ENCODE assay signal across 8 cellular contexts in genomic region chr10:69043931-69044531, GRCh38. TPM values are rescaled to one million over a fixed set of nuclear protein-coding genes. Genes with fewer than 3 reads are reported as not detected.
A peak's percentile ranks its signal among the peaks of the same experiment; 100 is the strongest.
DNase-seq lines count a peak whose midpoint lies in the region; ATAC-seq and TF ChIP-seq lines count a peak whose summit lies in the region.

No MANE protein-coding gene starts in this region.

- H3K36me3 Mint-ChIP-seq in naive B cell (no peaks in the 10 kb centered on the region), type B pancreatic cell (no peaks in the 10 kb centered on the region)

- H3K27me3 Mint-ChIP-seq in naive B cell (no peaks in the 10 kb centered on the region), type B pancreatic cell (no peaks in the 10 kb centered on the region)

- ATAC-seq in GM18861 (IDR thresholded peaks at IDR 0.05; ENCODE audit: unreplicated experiment) (peak; percentile 47), HG02763 (IDR thresholded peaks at IDR 0.05; ENCODE audit: unreplicated experiment) (peak; percentile 44), naive B cell (ENCODE audit: low read depth in 2 of 2) (peak in 1 of 2 donors; percentile 34)

- DNase-seq in activated CD4-positive, alpha-beta T cell treated with anti-CD3 and anti-CD28 coated beads for 4 hours, result peak; percentile 22 to 28
- DNase-seq in naive B cell (no peak), SKM-1 treated with dmso at 0.1 percent for 144 hours (lab: John Stamatoyannopoulos, UW; ENCODE audit: unreplicated experiment) (no peak), type B pancreatic cell (ENCODE audit: extremely low spot score, unreplicated experiment) (no peak), amygdala (lab: John Stamatoyannopoulos, UW) (no peak), cerebellar nuclear complex (lab: John Stamatoyannopoulos, UW) (no peak)

- H3K4me3 Mint-ChIP-seq in naive B cell (peak overlapping the region in 5 of 8 donors; percentile 47 to 85 (median 67)), type B pancreatic cell (no peak overlapping the region)

- TF ChIP-seq CTCF in type B pancreatic cell (conservative IDR thresholded peaks at IDR 0.05), result no peak

- H3K27ac Mint-ChIP-seq in naive B cell (peak overlapping the region in 5 of 6 donors; percentile 51 to 92 (median 70)), type B pancreatic cell (no peak overlapping the region)

- H3K4me1 Mint-ChIP-seq in naive B cell (peaks cover 8 to 20% (median 10%) of the 10 kb centered on the region in 3 donors), type B pancreatic cell (ENCODE audit: unreplicated experiment) (no peaks in the 10 kb centered on the region)

- no peaks in the 10 kb centered on the region for H3K9me3 Mint-ChIP-seq in naive B cell
- no peaks in the 10 kb centered on the region for H3K9me3 Mint-ChIP-seq in type B pancreatic cell

RNA-seq across cellular contexts. Expression of gene SRGN, which starts 43.9 kb away (rescaled TPM):
- 10 to 100 TPM; 25.2 to 40.7 (median 33.6) TPM for polyA plus RNA-seq in naive B cell (ENCODE audit: low read depth in 6 of 6)
- not detected in 2 replicates for total RNA-seq in type B pancreatic cell (ENCODE audit: low replicate concordance)

RNA-seq across cellular contexts. Expression of gene KIFBP, which starts 55.4 kb away (rescaled TPM):
- 1 to 10 TPM in 5 of 6 donors, not detected in 1; 2.8 to 6.9 (median 4.4) TPM for polyA plus RNA-seq in naive B cell (ENCODE audit: low read depth in 6 of 6)
- total RNA-seq in type B pancreatic cell (ENCODE audit: low replicate concordance), result 24.2 and 26.9 TPM in 2 replicates

Comparison
In these comparisons a context has a peak if more than half of its experiments do, and no peak if none do; other contexts are left out.
1. DNase-seq: peak in activated CD4-positive, alpha-beta T cell treated with anti-CD3 and anti-CD28 coated beads for 4 hours (2 of 2); none in naive B cell (single experiment), SKM-1 treated with dmso at 0.1 percent for 144 hours (single experiment), type B pancreatic cell (single experiment), amygdala (0 of 56) and cerebellar nuclear complex (0 of 2).